In the genomic region with DNA sequence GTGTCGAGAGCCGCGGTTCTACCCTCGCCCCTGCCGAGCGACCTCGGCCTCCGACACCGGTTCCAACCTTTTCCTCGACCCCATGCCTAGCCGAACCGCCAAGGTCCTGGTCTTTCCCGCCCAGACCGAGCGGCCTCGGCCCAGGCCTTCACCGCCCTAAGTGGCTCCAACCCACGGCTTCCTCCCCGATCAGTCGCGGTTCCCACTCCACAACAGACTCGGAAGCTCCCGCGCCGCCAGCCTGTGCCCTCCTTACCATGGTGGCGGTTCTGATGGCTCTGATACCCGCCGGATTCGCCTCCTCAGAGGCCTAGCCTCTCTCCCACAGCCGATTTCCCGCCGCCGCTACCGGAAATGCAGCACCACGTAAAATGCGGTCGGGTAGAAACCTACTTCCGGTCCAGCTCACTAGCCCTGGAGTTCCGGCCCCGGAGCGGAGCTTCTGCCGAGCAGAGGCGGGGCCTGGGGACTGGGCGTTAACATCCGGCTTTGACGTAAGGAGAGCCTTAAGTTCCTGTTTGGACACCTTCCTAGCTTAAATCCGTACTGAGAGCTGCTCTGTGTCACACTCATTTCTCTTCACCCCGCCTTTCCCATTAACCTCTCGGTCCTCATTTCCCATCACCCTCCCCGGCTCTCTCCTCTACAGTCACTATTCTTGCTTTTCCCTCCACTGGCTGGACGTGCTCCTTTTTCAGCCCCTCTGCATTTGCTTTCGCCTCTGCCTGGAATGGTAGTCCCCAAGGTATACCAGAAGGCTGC, we compare ENCODE assay signal across 1 cellular context.
TF ChIP-seq lines count a peak whose summit lies in the region.

A gene (minus strand): TSS at position 358 of the 762 bp plus-strand sequence. CDS start 99 bp downstream, at position 259.

TF ChIP-seq in GM12878, 131 proteins besides CTCF, POLR2A, EP300 and RAD21 (continued from another document and continues in another):
- TF ChIP-seq, protein P1, sequence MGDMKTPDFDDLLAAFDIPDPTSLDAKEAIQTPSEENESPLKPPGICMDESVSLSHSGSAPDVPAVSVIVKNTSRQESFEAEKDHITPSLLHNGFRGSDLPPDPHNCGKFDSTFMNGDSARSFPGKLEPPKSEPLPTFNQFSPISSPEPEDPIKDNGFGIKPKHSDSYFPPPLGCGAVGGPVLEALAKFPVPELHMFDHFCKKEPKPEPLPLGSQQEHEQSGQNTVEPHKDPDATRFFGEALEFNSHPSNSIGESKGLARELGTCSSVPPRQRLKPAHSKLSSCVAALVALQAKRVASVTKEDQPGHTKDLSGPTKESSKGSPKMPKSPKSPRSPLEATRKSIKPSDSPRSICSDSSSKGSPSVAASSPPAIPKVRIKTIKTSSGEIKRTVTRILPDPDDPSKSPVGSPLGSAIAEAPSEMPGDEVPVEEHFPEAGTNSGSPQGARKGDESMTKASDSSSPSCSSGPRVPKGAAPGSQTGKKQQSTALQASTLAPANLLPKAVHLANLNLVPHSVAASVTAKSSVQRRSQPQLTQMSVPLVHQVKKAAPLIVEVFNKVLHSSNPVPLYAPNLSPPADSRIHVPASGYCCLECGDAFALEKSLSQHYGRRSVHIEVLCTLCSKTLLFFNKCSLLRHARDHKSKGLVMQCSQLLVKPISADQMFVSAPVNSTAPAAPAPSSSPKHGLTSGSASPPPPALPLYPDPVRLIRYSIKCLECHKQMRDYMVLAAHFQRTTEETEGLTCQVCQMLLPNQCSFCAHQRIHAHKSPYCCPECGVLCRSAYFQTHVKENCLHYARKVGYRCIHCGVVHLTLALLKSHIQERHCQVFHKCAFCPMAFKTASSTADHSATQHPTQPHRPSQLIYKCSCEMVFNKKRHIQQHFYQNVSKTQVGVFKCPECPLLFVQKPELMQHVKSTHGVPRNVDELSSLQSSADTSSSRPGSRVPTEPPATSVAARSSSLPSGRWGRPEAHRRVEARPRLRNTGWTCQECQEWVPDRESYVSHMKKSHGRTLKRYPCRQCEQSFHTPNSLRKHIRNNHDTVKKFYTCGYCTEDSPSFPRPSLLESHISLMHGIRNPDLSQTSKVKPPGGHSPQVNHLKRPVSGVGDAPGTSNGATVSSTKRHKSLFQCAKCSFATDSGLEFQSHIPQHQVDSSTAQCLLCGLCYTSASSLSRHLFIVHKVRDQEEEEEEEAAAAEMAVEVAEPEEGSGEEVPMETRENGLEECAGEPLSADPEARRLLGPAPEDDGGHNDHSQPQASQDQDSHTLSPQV (IDR thresholded peaks at IDR 0.05), result no peak
- TF ChIP-seq RELA (IDR thresholded peaks at IDR 0.05; ENCODE audit: borderline replicate concordance, partially characterized antibody), result peak; percentile 68
- peak; percentile 100 for TF ChIP-seq RB1 (IDR thresholded peaks at IDR 0.05; ENCODE audit: borderline replicate concordance)
- TF ChIP-seq EGR1 (IDR thresholded peaks at IDR 0.05; ENCODE audit: borderline replicate concordance in 1 of 2, low read depth in 2 of 2, low read length in 2 of 2), result peak; percentile 40 to 84; a peak in 2 of 3 replicates
- TF ChIP-seq MXI1 (IDR thresholded peaks at IDR 0.05; ENCODE audit: low read depth, low read length), result peak; percentile 67; the same call in 1 of the 2 replicates
- 0 out of 2 replicates have a peak, but pooled peaks have one; percentile 33 for TF ChIP-seq ZNF24 (IDR thresholded peaks at IDR 0.05)
- 0 out of 2 replicates have a peak, but pooled peaks have one; percentile 21 for TF ChIP-seq PAX5 (IDR thresholded peaks at IDR 0.05; ENCODE audit: borderline replicate concordance, low read depth, low read length)
- TF ChIP-seq RBBP5 (conservative IDR thresholded peaks at IDR 0.05), result no peak; the same call in 1 of the 2 replicates
- TF ChIP-seq RFX5 (IDR thresholded peaks at IDR 0.05; ENCODE audit: low read depth, low read length), result no peak
- TF ChIP-seq CEBPB (IDR thresholded peaks at IDR 0.05; ENCODE audit: borderline replicate concordance in 1 of 2, low read depth in 2 of 2, low read length in 2 of 2), result no peak
- peak; percentile 85 for TF ChIP-seq KLF5 (IDR thresholded peaks at IDR 0.05; ENCODE audit: partially characterized antibody)
- TF ChIP-seq, protein P2, sequence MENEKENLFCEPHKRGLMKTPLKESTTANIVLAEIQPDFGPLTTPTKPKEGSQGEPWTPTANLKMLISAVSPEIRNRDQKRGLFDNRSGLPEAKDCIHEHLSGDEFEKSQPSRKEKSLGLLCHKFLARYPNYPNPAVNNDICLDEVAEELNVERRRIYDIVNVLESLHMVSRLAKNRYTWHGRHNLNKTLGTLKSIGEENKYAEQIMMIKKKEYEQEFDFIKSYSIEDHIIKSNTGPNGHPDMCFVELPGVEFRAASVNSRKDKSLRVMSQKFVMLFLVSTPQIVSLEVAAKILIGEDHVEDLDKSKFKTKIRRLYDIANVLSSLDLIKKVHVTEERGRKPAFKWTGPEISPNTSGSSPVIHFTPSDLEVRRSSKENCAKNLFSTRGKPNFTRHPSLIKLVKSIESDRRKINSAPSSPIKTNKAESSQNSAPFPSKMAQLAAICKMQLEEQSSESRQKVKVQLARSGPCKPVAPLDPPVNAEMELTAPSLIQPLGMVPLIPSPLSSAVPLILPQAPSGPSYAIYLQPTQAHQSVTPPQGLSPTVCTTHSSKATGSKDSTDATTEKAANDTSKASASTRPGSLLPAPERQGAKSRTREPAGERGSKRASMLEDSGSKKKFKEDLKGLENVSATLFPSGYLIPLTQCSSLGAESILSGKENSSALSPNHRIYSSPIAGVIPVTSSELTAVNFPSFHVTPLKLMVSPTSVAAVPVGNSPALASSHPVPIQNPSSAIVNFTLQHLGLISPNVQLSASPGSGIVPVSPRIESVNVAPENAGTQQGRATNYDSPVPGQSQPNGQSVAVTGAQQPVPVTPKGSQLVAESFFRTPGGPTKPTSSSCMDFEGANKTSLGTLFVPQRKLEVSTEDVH (IDR thresholded peaks at IDR 0.05; ENCODE audit: low read depth, partially characterized antibody), result peak; percentile 100
- no peak for TF ChIP-seq MYB (IDR thresholded peaks at IDR 0.05; ENCODE audit: borderline replicate concordance, low read depth, low read length)
- TF ChIP-seq MYC (IDR thresholded peaks at IDR 0.05; ENCODE audit: insufficient read depth, insufficient read length, insufficient replicate concordance, low read length, severe bottlenecking), result peak; percentile 87
- TF ChIP-seq BRCA1 (IDR thresholded peaks at IDR 0.05; ENCODE audit: low read depth, low read length), result no peak
- TF ChIP-seq STAT3 (IDR thresholded peaks at IDR 0.05; ENCODE audit: low read depth, low read length), result no peak
- TF ChIP-seq, protein P3, sequence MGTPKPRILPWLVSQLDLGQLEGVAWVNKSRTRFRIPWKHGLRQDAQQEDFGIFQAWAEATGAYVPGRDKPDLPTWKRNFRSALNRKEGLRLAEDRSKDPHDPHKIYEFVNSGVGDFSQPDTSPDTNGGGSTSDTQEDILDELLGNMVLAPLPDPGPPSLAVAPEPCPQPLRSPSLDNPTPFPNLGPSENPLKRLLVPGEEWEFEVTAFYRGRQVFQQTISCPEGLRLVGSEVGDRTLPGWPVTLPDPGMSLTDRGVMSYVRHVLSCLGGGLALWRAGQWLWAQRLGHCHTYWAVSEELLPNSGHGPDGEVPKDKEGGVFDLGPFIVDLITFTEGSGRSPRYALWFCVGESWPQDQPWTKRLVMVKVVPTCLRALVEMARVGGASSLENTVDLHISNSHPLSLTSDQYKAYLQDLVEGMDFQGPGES (IDR thresholded peaks at IDR 0.05), result no peak
- TF ChIP-seq CREB1 (IDR thresholded peaks at IDR 0.05; ENCODE audit: low read depth), result peak; percentile 85
- peak; percentile 91 for TF ChIP-seq CBX5 (IDR thresholded peaks at IDR 0.05; ENCODE audit: low read depth)
- TF ChIP-seq ATF7 (IDR thresholded peaks at IDR 0.05; ENCODE audit: low read depth), result peak; percentile 71
- TF ChIP-seq HDGF (IDR thresholded peaks at IDR 0.05), result peak; percentile 96
- TF ChIP-seq TAF1 (IDR thresholded peaks at IDR 0.05; ENCODE audit: borderline replicate concordance, low read depth, low read length), result peak; percentile 99
- no peak for TF ChIP-seq KDM1A (IDR thresholded peaks at IDR 0.05; ENCODE audit: borderline replicate concordance)
- TF ChIP-seq ZZZ3 (IDR thresholded peaks at IDR 0.05; ENCODE audit: control insufficient read depth, insufficient read length, low read depth), result peak; percentile 87
- TF ChIP-seq ZSCAN29 (IDR thresholded peaks at IDR 0.05), result peak; percentile 94
- TF ChIP-seq BACH1 (IDR thresholded peaks at IDR 0.05; ENCODE audit: borderline replicate concordance), result peak; percentile 26; the same call in 1 of the 2 replicates
- TF ChIP-seq, protein P4, sequence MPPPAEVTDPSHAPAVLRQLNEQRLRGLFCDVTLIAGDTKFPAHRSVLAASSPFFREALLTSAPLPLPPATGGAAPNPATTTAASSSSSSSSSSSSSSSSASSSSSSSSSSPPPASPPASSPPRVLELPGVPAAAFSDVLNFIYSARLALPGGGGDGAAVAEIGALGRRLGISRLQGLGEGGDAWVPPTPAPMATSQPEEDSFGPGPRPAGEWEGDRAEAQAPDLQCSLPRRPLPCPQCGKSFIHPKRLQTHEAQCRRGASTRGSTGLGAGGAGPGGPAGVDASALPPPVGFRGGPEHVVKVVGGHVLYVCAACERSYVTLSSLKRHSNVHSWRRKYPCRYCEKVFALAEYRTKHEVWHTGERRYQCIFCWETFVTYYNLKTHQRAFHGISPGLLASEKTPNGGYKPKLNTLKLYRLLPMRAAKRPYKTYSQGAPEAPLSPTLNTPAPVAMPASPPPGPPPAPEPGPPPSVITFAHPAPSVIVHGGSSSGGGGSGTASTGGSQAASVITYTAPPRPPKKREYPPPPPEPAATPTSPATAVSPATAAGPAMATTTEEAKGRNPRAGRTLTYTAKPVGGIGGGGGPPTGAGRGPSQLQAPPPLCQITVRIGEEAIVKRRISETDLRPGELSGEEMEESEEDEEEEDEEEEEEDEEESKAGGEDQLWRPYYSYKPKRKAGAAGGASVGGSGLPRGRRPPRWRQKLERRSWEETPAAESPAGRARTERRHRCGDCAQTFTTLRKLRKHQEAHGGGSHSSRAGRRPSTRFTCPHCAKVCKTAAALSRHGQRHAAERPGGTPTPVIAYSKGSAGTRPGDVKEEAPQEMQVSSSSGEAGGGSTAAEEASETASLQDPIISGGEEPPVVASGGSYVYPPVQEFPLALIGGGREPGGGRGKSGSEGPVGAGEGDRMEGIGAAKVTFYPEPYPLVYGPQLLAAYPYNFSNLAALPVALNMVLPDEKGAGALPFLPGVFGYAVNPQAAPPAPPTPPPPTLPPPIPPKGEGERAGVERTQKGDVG (CRISPR knock-in tag; IDR thresholded peaks at IDR 0.05), result no peak
- TF ChIP-seq YY1 (IDR thresholded peaks at IDR 0.05; ENCODE audit: low read depth, low read length), result peak; percentile 85
- TF ChIP-seq, protein P5, sequence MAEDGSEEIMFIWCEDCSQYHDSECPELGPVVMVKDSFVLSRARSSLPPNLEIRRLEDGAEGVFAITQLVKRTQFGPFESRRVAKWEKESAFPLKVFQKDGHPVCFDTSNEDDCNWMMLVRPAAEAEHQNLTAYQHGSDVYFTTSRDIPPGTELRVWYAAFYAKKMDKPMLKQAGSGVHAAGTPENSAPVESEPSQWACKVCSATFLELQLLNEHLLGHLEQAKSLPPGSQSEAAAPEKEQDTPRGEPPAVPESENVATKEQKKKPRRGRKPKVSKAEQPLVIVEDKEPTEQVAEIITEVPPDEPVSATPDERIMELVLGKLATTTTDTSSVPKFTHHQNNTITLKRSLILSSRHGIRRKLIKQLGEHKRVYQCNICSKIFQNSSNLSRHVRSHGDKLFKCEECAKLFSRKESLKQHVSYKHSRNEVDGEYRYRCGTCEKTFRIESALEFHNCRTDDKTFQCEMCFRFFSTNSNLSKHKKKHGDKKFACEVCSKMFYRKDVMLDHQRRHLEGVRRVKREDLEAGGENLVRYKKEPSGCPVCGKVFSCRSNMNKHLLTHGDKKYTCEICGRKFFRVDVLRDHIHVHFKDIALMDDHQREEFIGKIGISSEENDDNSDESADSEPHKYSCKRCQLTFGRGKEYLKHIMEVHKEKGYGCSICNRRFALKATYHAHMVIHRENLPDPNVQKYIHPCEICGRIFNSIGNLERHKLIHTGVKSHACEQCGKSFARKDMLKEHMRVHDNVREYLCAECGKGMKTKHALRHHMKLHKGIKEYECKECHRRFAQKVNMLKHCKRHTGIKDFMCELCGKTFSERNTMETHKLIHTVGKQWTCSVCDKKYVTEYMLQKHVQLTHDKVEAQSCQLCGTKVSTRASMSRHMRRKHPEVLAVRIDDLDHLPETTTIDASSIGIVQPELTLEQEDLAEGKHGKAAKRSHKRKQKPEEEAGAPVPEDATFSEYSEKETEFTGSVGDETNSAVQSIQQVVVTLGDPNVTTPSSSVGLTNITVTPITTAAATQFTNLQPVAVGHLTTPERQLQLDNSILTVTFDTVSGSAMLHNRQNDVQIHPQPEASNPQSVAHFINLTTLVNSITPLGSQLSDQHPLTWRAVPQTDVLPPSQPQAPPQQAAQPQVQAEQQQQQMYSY (CRISPR knock-in tag; IDR thresholded peaks at IDR 0.05), result no peak
- peak; percentile 48 for TF ChIP-seq FOXK2 (IDR thresholded peaks at IDR 0.05)
- TF ChIP-seq BCL11A (IDR thresholded peaks at IDR 0.05; ENCODE audit: low read depth, low read length), result no peak
- peak; percentile 97 for TF ChIP-seq POLR2AphosphoS5 (IDR thresholded peaks at IDR 0.05; ENCODE audit: low read length)
- TF ChIP-seq RUNX3 (IDR thresholded peaks at IDR 0.05; ENCODE audit: low read length), result peak; percentile 94
- TF ChIP-seq NR2F1 (conservative IDR thresholded peaks at IDR 0.05), result peak; percentile 62; the same call in 1 of the 2 replicates
- TF ChIP-seq, protein P6, sequence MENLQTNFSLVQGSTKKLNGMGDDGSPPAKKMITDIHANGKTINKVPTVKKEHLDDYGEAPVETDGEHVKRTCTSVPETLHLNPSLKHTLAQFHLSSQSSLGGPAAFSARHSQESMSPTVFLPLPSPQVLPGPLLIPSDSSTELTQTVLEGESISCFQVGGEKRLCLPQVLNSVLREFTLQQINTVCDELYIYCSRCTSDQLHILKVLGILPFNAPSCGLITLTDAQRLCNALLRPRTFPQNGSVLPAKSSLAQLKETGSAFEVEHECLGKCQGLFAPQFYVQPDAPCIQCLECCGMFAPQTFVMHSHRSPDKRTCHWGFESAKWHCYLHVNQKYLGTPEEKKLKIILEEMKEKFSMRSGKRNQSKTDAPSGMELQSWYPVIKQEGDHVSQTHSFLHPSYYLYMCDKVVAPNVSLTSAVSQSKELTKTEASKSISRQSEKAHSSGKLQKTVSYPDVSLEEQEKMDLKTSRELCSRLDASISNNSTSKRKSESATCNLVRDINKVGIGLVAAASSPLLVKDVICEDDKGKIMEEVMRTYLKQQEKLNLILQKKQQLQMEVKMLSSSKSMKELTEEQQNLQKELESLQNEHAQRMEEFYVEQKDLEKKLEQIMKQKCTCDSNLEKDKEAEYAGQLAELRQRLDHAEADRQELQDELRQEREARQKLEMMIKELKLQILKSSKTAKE (IDR thresholded peaks at IDR 0.05; ENCODE audit: low read depth, poor library complexity, severe bottlenecking), result no peak
- TF ChIP-seq, protein P7, sequence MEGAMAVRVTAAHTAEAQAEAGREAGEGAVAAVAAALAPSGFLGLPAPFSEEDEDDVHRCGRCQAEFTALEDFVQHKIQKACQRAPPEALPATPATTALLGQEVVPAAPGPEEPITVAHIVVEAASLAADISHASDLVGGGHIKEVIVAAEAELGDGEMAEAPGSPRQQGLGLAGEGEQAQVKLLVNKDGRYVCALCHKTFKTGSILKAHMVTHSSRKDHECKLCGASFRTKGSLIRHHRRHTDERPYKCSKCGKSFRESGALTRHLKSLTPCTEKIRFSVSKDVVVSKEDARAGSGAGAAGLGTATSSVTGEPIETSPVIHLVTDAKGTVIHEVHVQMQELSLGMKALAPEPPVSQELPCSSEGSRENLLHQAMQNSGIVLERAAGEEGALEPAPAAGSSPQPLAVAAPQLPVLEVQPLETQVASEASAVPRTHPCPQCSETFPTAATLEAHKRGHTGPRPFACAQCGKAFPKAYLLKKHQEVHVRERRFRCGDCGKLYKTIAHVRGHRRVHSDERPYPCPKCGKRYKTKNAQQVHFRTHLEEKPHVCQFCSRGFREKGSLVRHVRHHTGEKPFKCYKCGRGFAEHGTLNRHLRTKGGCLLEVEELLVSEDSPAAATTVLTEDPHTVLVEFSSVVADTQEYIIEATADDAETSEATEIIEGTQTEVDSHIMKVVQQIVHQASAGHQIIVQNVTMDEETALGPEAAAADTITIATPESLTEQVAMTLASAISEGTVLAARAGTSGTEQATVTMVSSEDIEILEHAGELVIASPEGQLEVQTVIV (IDR thresholded peaks at IDR 0.05; ENCODE audit: borderline replicate concordance, partially characterized antibody), result peak; percentile 69
- peak; percentile 98 for TF ChIP-seq LARP7 (IDR thresholded peaks at IDR 0.05)
